ENCODE assay signal across 8 cellular contexts in the genomic region with DNA sequence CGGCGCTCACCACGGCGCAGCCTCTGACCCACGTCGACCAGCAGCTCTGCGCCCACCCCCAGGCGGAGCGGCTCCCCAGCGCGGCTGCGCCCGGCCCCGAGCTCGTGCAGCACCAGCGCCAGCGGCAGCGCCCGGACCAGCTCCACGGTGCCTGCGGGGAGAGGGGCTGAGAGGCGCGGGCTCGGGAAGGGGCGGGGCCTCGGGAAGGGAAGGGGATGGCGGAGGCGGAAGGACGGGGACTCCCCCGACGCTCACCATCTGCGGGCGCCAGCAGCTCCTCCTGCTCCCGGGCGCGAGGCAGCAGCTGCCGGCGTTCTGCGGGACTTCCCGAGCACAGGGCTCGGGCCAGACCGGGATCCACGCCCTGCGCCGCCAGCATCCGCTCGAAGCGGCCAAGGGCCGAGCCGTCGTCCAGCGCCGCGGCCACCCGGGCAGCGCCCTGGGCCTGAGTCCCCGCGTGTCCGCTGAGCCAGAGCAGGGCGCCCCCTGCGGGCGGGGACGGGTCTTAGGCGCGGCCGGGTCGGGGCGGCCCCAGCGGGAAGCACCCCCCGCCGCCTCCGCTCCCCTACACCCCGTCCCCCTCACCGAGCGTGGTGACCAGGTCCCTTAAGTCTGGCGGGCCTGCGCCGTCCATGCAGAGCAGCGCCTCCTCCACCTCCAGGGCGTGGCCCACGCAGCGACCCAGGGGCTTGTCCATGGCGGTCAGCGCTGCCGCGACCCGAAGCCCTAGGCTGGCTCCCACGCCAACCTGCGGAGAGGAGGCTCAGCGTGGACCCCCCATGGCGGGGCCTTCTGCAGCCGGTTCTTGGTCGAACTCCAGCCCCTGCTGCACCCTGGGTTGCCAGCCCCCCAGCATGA. TPM values are rescaled to one million over a fixed set of nuclear protein-coding genes. Genes with fewer than 3 reads are reported as not detected.
DNase-seq lines count a peak whose midpoint lies in the region; ATAC-seq and TF ChIP-seq lines count a peak whose summit lies in the region.

No MANE protein-coding gene starts in this region.

- DNase-seq in DMS53 (lab: John Stamatoyannopoulos, UW) (peak; percentile 85), HuH-7.5 (ENCODE audit: low spot score) (peak; percentile 92), SIG-M5 (lab: John Stamatoyannopoulos, UW) (peak; percentile 37), occipital lobe (lab: John Stamatoyannopoulos, UW) (peak; percentile 63), thyroid gland (peak; percentile 80 to 83)
- DNase-seq in activated naive CD4-positive, alpha-beta T cell treated with Interleukin-2 at 50 U/mL for 16 hours: peak; percentile 83

- H3K4me3 ChIP-seq in gastroesophageal sphincter (peak overlapping the region; percentile 47 to 63), thyroid gland (replicated peaks in 1 of 3) (peak overlapping the region; percentile 19 to 83 (median 64))

- H3K27me3 ChIP-seq in gastroesophageal sphincter (peaks cover 22% of the 10 kb centered on the region), thyroid gland (no peaks in the 10 kb centered on the region)

- TF ChIP-seq POLR2A in gastroesophageal sphincter (IDR thresholded peaks at IDR 0.05) (peak; percentile 25 to 48), thyroid gland (IDR thresholded peaks at IDR 0.05) (no peak)

- peak in 3 of 4 experiments; percentile 62 to 80 (median 63) for TF ChIP-seq CTCF in gastroesophageal sphincter (IDR thresholded peaks at IDR 0.05)
- TF ChIP-seq CTCF in thyroid gland (IDR thresholded peaks at IDR 0.05): peak in 4 of 6 experiments; percentile 39 to 59 (median 54)

- no peaks in the 10 kb centered on the region for H3K9me3 ChIP-seq in gastroesophageal sphincter
- H3K9me3 ChIP-seq in thyroid gland: no peaks in the 10 kb centered on the region

- H3K27ac ChIP-seq in gastroesophageal sphincter (peak overlapping the region; percentile 51 to 93 (median 89)), thyroid gland (peak overlapping the region; percentile 86 to 97 (median 91))

- H3K36me3 ChIP-seq in gastroesophageal sphincter (peaks cover 0 to 31% of the 10 kb centered on the region in 2 donors), thyroid gland (peaks cover 21 to 24% of the 10 kb centered on the region in 2 donors)

- intact Hi-C loops in thyroid gland (cut with DNase I): no loop called here

- H3K4me1 ChIP-seq in gastroesophageal sphincter (peaks cover 0 to 71% (median 26%) of the 10 kb centered on the region in 3 donors), thyroid gland (peaks cover 22 to 32% of the 10 kb centered on the region in 2 donors)

- ATAC-seq in GM21447 (IDR thresholded peaks at IDR 0.05; ENCODE audit: unreplicated experiment) (peak; percentile 26), gastroesophageal sphincter (peak; percentile 50)

- no peak for TF ChIP-seq EP300 in gastroesophageal sphincter (IDR thresholded peaks at IDR 0.05)

- no CpG with 5 or more reads among the region's 93 CpGs for WGBS in gastroesophageal sphincter (ENCODE audit: low coverage in 1 of 2), 2 donors
- 2 to 5% methylated on average over 16 to 30 of the region's 93 CpGs for WGBS in thyroid gland, 2 donors

RNA-seq across cellular contexts. Expression of a gene that starts 0.8 kb away (rescaled TPM):
- total RNA-seq in gastroesophageal sphincter (1 to 10 TPM in 2 of 4 donors, not detected in 2; 1.2 to 1.8 TPM), occipital lobe (0.78 TPM), thyroid gland (1 to 10 TPM in 3 of 4 donors, not detected in 1; 2.6 to 5.5 (median 2.9) TPM)

RNA-seq across cellular contexts. Expression of a gene that starts 3.6 kb away (rescaled TPM):
- total RNA-seq in gastroesophageal sphincter (10 to 100 TPM; 18.5 to 55.1 (median 39.3) TPM), occipital lobe (2.0 TPM), thyroid gland (10 to 100 TPM; 28.0 to 61.0 (median 33.6) TPM)

RNA-seq across cellular contexts. Expression of a gene that starts 18.2 kb away (rescaled TPM):
- 10 to 100 TPM; 34.8 to 45.0 (median 42.1) TPM for total RNA-seq in gastroesophageal sphincter
- total RNA-seq in occipital lobe: 46.9 TPM
- total RNA-seq in thyroid gland: 10 to 100 TPM; 39.6 to 47.5 (median 43.1) TPM

RNA-seq across cellular contexts. Expression of a gene that starts 18.7 kb away (rescaled TPM):
- total RNA-seq in gastroesophageal sphincter (10 to 100 TPM; 35.5 to 58.4 (median 45.1) TPM), occipital lobe (9.8 TPM), thyroid gland (100 to 1,000 TPM in 2 of 4 donors, 10 to 100 TPM in 2; 53.2 to 117 (median 96.6) TPM)

RNA-seq across cellular contexts. Expression of a gene that starts 19.5 kb away (rescaled TPM):
- total RNA-seq in gastroesophageal sphincter (under 1 TPM in 3 of 4 donors, not detected in 1; 0.08 to 0.31 (median 0.27) TPM), occipital lobe (not detected), thyroid gland (under 1 TPM in 1 of 4 donors, not detected in 3; 0.27 TPM)

Comparison
In these comparisons a context has a peak if more than half of its experiments do, and no peak if none do; other contexts are left out.
1. Peak in every context shown above with its lines: DNase-seq, ATAC-seq, H3K4me3 ChIP-seq and H3K27ac ChIP-seq.
2. DNase-seq: peak in every context shown above with its lines; median percentile 92 in HuH-7.5; 85 in DMS53; 83 in activated naive CD4-positive, alpha-beta T cell treated with Interleukin-2 at 50 U/mL for 16 hours; 82 in thyroid gland; 63 in occipital lobe; 37 in SIG-M5.
3. POLR2A ChIP-seq: peak in gastroesophageal sphincter (2 of 2); none in thyroid gland (0 of 2).